In the genomic region with DNA sequence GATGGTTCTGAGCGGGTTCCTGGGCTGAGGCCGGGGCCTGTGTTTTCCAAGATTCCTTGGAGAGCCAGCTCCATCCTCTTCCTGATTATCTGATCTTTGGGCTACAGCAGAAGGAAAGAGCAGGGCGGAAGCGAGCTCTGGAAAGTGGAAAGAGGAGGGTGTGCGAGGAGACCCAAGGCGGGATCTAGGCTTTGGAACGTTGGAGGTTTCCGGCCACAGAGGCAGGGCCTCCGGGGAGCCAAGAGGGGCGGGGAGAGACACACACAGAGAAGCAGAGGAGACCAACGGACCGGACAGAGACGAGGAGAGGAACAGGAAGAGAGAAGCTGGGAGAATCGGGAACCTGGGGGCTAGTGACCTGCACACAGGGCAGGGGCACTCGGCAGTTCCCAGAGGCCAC, we compare ENCODE assay signal across 8 cellular contexts. TPM values are rescaled to one million over a fixed set of nuclear protein-coding genes. Genes with fewer than 3 reads are reported as not detected.
DNase-seq lines count a peak whose midpoint lies in the region; ATAC-seq and FAIRE-seq lines count a peak whose summit lies in the region.

A gene with protein sequence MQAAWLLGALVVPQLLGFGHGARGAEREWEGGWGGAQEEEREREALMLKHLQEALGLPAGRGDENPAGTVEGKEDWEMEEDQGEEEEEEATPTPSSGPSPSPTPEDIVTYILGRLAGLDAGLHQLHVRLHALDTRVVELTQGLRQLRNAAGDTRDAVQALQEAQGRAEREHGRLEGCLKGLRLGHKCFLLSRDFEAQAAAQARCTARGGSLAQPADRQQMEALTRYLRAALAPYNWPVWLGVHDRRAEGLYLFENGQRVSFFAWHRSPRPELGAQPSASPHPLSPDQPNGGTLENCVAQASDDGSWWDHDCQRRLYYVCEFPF (plus strand): TSS at position 296 of the 400 bp plus-strand sequence. CDS start 162 bp downstream, outside the sequence.

- H3K36me3 ChIP-seq in H7 (replicated peaks; ENCODE audit: control insufficient read depth, insufficient read depth, low read length) = no peaks in the 10 kb centered on the region

- intact Hi-C loops in posterior vena cava (cut with DNase I) = no loop called here

- FAIRE-seq in TTC549 (lab: Jason Lieb, UNC) = peak; percentile 78

- DNase-seq in H7 = peak; percentile 53
- peak; percentile 86 for DNase-seq in foreskin melanocyte
- peak; percentile 86 for DNase-seq in posterior vena cava (ENCODE audit: low spot score)
- DNase-seq in GM19240 (ENCODE audit: insufficient read length, low spot score) = no peak
- DNase-seq in stimulated activated CD4-positive, alpha-beta T cell treated with anti-CD3 and anti-CD28 coated beads, Interleukin-4, amount 100 ng/mL, for 1 hour = no peak

- H3K27me3 ChIP-seq in H7 (ENCODE audit: control insufficient read depth, insufficient read depth, low read length) = peaks cover 51% of the 10 kb centered on the region

- peak within 1 kb of the TSS; percentile 67 for H3K4me3 ChIP-seq in H7 (ENCODE audit: insufficient read depth, low read depth, low read length)

- ATAC-seq in HG03108 (IDR thresholded peaks at IDR 0.05; ENCODE audit: unreplicated experiment) (no peak), HG03159 (IDR thresholded peaks at IDR 0.05; ENCODE audit: unreplicated experiment) (no peak)

RNA-seq across cellular contexts. Expression of the gene that starts here (rescaled TPM):
- total RNA-seq in H7 (2014; rRNA removed; shearing (Covaris generic)) = 4.7 and 7.1 TPM in 2 replicates
- total RNA-seq in posterior vena cava = 10 to 100 TPM in 1 of 2 donors, 1 to 10 TPM in 1; 8.5 to 12.5 TPM

Comparison
In these comparisons a context has a peak if more than half of its experiments do, and no peak if none do; other contexts are left out.
1. DNase-seq: peak in H7 (single experiment), foreskin melanocyte (single experiment) and posterior vena cava (single experiment); none in GM19240 (single experiment) and stimulated activated CD4-positive, alpha-beta T cell treated with anti-CD3 and anti-CD28 coated beads, Interleukin-4, amount 100 ng/mL, for 1 hour (single experiment).